8 cellular contexts compared by ENCODE assay signal in the genomic region with DNA sequence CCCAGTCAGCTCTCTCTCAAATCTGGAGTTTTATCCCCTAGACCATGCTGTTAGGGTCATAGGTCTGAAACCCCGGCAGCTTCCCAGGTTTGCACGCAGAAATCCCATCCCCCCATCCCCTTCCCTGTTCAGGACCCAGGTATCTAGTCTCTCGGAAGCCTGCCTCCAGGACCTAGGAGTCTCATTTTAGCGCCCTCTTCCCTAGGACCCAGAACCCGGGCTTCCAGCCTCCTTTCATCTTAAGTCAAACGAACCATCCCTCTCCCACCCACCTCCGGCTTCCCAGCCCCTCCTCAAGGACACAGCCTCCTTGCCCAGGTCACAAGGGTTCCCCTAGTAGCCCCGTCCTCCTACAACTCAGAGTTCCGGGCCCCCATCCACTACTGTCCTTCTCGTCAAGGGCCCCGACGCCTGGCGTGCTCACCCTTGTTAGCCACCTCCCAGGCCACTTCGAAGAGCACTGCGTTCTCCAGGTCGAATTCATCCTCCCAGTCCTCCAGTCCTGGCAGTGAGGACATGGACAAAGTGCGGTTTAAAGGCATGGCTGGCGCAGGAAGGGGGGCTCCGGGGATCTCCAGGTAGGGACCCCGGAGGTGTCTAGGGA. TPM values are rescaled to one million over a fixed set of nuclear protein-coding genes. Genes with fewer than 3 reads are reported as not detected.
DNase-seq lines count a peak whose midpoint lies in the region; ATAC-seq and TF ChIP-seq lines count a peak whose summit lies in the region.

No MANE protein-coding gene starts in this region.

- peaks cover 10% of the 10 kb centered on the region; the same call in 1 of the 2 replicates for H3F3A ChIP-seq in PC-9 (ENCODE audit: insufficient read depth, low read depth)

- no peak for ATAC-seq in effector memory CD8-positive, alpha-beta T cell (replicated peaks)
- no peak for ATAC-seq in naive B cell (ENCODE audit: low read depth in 2 of 2)

- no peaks in the 10 kb centered on the region for H3K27me3 ChIP-seq in PC-9 (ENCODE audit: insufficient read depth, low read depth)

- TSS peak; percentile 77 for BruUV-seq in PC-9 (replicated peaks; lab: Mats Ljungman, UMichigan)

- peaks cover 19% of the 10 kb centered on the region for H4K20me1 ChIP-seq in PC-9 (ENCODE audit: insufficient read depth)

- no peaks in the 10 kb centered on the region for H3K9me3 ChIP-seq in PC-9 (ENCODE audit: insufficient read depth, low read depth)

- H3K9me2 ChIP-seq in PC-9 (ENCODE audit: insufficient read depth): no peaks in the 10 kb centered on the region

- H3K36me3 ChIP-seq in PC-9 (ENCODE audit: low read depth): 0 out of 2 replicates have a peak, but pooled peaks cover 5% of the 10 kb centered on the region

- H3K4me3 Mint-ChIP-seq in activated naive CD4-positive, alpha-beta T cell treated with anti-CD3 and anti-CD28 coated beads, Interleukin-2, amount 10 ng/mL, durations not matched to agents 7 days and 5 days: peak overlapping the region; percentile 94
- H3K4me3 Mint-ChIP-seq in effector memory CD8-positive, alpha-beta T cell: peak overlapping the region; percentile 91 to 95
- peak overlapping the region; percentile 89 to 100 (median 96) for H3K4me3 Mint-ChIP-seq in naive B cell

- H3K4me3 ChIP-seq in PC-9: peak overlapping the region; percentile 97

- CTCF ChIA-PET in activated naive CD4-positive, alpha-beta T cell treated with anti-CD3 and anti-CD28 coated beads, Interleukin-2, amount 10 ng/mL, durations not matched to agents 7 days and 5 days (lab: Charles Lee): interaction anchor here (0.8 to 2.0 kb wide), 17 partner anchors 9 to 205 kb away, joined by 3 to 14 read pairs (median 5); a partner anchor contains a TSS
- CTCF ChIA-PET in PC-9 (lab: Charles Lee): interaction anchor here (0.5 to 2.6 kb wide), 22 partner anchors 9 to 499 kb away, joined by 3 to 11 read pairs (median 4); a partner anchor contains a TSS

- POLR2A ChIA-PET in PC-9 (lab: Charles Lee; ENCODE audit: unreplicated experiment): interaction anchor here (0.5 to 1.3 kb wide), 23 partner anchors 9 to 858 kb away, joined by 3 to 12 read pairs (median 4); a partner anchor contains a TSS

- TF ChIP-seq CTCF in PC-9 (conservative IDR thresholded peaks at IDR 0.05): no peak

- peaks cover 68% of the 10 kb centered on the region for H3K79me2 ChIP-seq in PC-9 (ENCODE audit: low read depth)

- H3K4me1 ChIP-seq in PC-9 (replicated peaks; ENCODE audit: insufficient read depth): peaks cover 16% of the 10 kb centered on the region

- DNase-seq in activated naive CD4-positive, alpha-beta T cell treated with anti-CD3 and anti-CD28 coated beads, Interleukin-2, amount 10 ng/mL, durations not matched to agents 7 days and 5 days: no peak
- DNase-seq in activated naive CD4-positive, alpha-beta T cell treated with anti-CD3 and anti-CD28 coated beads, Interleukin-2, amount 50 U/mL, for 16 hours: no peak
- DNase-seq in PC-9: peak in 1 of 2 experiments; percentile 23
- no peak for DNase-seq in effector memory CD8-positive, alpha-beta T cell
- no peak for DNase-seq in naive B cell
- no peak for DNase-seq in GM19240 (ENCODE audit: insufficient read length, low spot score)
- no peak for DNase-seq in GM03348 (ENCODE audit: low spot score)
- DNase-seq in HuH-7 (ENCODE audit: low spot score): no peak

- H3K9me3 Mint-ChIP-seq in activated naive CD4-positive, alpha-beta T cell treated with anti-CD3 and anti-CD28 coated beads, Interleukin-2, amount 10 ng/mL, durations not matched to agents 7 days and 5 days: no peaks in the 10 kb centered on the region
- H3K9me3 Mint-ChIP-seq in effector memory CD8-positive, alpha-beta T cell: no peaks in the 10 kb centered on the region
- H3K9me3 Mint-ChIP-seq in naive B cell: peaks cover 0 to 2% (median 0%) of the 10 kb centered on the region in 7 donors

- H3K27ac ChIP-seq in PC-9: peak overlapping the region; percentile 41; the same call in 1 of the 2 replicates

- no peaks in the 10 kb centered on the region for H3K27me3 Mint-ChIP-seq in activated naive CD4-positive, alpha-beta T cell treated with anti-CD3 and anti-CD28 coated beads, Interleukin-2, amount 10 ng/mL, durations not matched to agents 7 days and 5 days
- no peaks in the 10 kb centered on the region for H3K27me3 Mint-ChIP-seq in effector memory CD8-positive, alpha-beta T cell
- no peaks in the 10 kb centered on the region for H3K27me3 Mint-ChIP-seq in naive B cell

- H3K4me2 ChIP-seq in PC-9: peak overlapping the region; percentile 95

- H3K4me1 Mint-ChIP-seq in activated naive CD4-positive, alpha-beta T cell treated with anti-CD3 and anti-CD28 coated beads, Interleukin-2, amount 10 ng/mL, durations not matched to agents 7 days and 5 days: peaks cover 44% of the 10 kb centered on the region
- peaks cover 31 to 39% of the 10 kb centered on the region in 2 donors for H3K4me1 Mint-ChIP-seq in effector memory CD8-positive, alpha-beta T cell (ENCODE audit: low read depth in 2 of 2)
- H3K4me1 Mint-ChIP-seq in naive B cell: peaks cover 33 to 48% (median 41%) of the 10 kb centered on the region in 3 donors

- peak overlapping the region; percentile 92 for H2AFZ ChIP-seq in PC-9

- intact Hi-C loops in PC-9 (cut with micrococcal nuclease; ENCODE audit: unreplicated experiment): loop anchor here (2.0 to 10.0 kb wide), 5 partner anchors 28 to 652 kb away; a partner anchor contains a TSS

- H3K36me3 Mint-ChIP-seq in activated naive CD4-positive, alpha-beta T cell treated with anti-CD3 and anti-CD28 coated beads, Interleukin-2, amount 10 ng/mL, durations not matched to agents 7 days and 5 days: peaks cover 16% of the 10 kb centered on the region
- peaks cover 19% of the 10 kb centered on the region for H3K36me3 Mint-ChIP-seq in effector memory CD8-positive, alpha-beta T cell (ENCODE audit: insufficient read depth)
- H3K36me3 Mint-ChIP-seq in naive B cell: peaks cover 9 to 17% of the 10 kb centered on the region in 2 donors

- peak overlapping the region; percentile 97 for H3K27ac Mint-ChIP-seq in activated naive CD4-positive, alpha-beta T cell treated with anti-CD3 and anti-CD28 coated beads, Interleukin-2, amount 10 ng/mL, durations not matched to agents 7 days and 5 days
- peak overlapping the region; percentile 91 to 96 for H3K27ac Mint-ChIP-seq in effector memory CD8-positive, alpha-beta T cell
- peak overlapping the region; percentile 33 to 99 (median 89) for H3K27ac Mint-ChIP-seq in naive B cell

RNA-seq across cellular contexts. Expression of a gene that starts 0.4 kb away (rescaled TPM):
- 47.5 and 54.2 TPM in 2 replicates for total RNA-seq in PC-9 (2021)
- 10 to 100 TPM; 16.0 to 24.1 (median 20.5) TPM for polyA plus RNA-seq in naive B cell (ENCODE audit: low read depth in 6 of 6)

RNA-seq across cellular contexts. Expression of a gene that starts 1.0 kb away (rescaled TPM):
- total RNA-seq in PC-9 (2021): 175 and 179 TPM in 2 replicates
- 10 to 100 TPM; 39.7 to 63.2 (median 50.0) TPM for polyA plus RNA-seq in naive B cell (ENCODE audit: low read depth in 6 of 6)

RNA-seq across cellular contexts. Expression of a gene that starts 24.2 kb away (rescaled TPM):
- 1.6 and 3.5 TPM in 2 replicates for total RNA-seq in PC-9 (2021)
- polyA plus RNA-seq in naive B cell (ENCODE audit: low read depth in 6 of 6): not detected

RNA-seq across cellular contexts. Expression of a gene that starts 27.6 kb away (rescaled TPM):
- 3,402 and 3,822 TPM in 2 replicates for total RNA-seq in PC-9 (2021)
- 1,000 to 10,000 TPM; 5,752 to 7,301 (median 6,284) TPM for polyA plus RNA-seq in naive B cell (ENCODE audit: low read depth in 6 of 6)

RNA-seq across cellular contexts. Expression of a gene that starts 31.5 kb away (rescaled TPM):
- not detected in 2 replicates for total RNA-seq in PC-9 (2021)
- not detected for polyA plus RNA-seq in naive B cell (ENCODE audit: low read depth in 6 of 6)
